20 cellular contexts compared by ENCODE assay signal in the genomic region with DNA sequence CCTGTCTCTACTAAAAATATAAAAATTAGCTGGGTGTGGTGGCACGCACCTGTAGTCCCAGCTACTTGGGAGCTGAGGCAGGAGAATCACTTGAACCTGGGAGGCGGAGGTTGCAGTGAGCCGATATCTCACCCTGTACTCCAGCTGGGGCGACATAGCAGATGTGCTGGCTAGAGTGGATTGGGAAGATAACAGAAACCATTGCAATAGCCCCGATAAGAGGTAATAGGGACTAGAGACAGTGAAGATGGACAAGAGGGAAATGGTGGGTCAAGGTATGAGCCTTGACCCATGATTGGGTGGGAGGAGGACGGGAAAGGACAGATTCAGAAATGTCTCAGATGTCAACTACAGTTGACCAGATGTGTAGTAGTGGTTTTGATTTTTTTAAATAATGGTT.
"Had no signal": no experiment of that assay in that cellular context is flagged by ENCODE, and none has a peak within 500 bp of the region (broad histone marks: within the 10 kb centered on the region; RNA-seq: fewer than 3 reads in every experiment).

No MANE protein-coding gene starts in this region.

- DNase-seq: activated CD4-positive, alpha-beta memory T cell treated with anti-CD3 and anti-CD28 coated beads for 36 hours; activated naive CD8-positive, alpha-beta T cell treated with anti-CD3 and anti-CD28 coated beads, Interleukin-2, amount 10 ng/mL, durations not matched to agents 7 days and 5 days; activated T-cell treated with anti-CD3 and anti-CD28 coated beads for 4 hours; amygdala; body of pancreas; dermis blood vessel endothelial cell; effector memory CD8-positive, alpha-beta T cell; left cardiac atrium; mucosa of descending colon; naive thymus-derived CD4-positive, alpha-beta T cell; stimulated activated CD4-positive, alpha-beta T cell treated with anti-CD3 and anti-CD28 coated beads, Interleukin-12 subunit alpha, Interleukin-12 subunit beta, amount 100 ng/mL, for 4 hours; stimulated activated CD4-positive, alpha-beta T cell treated with anti-CD3 and anti-CD28 coated beads, Interleukin-1b, Interleukin-23, amount 100 ng/mL, for 48 hours; transverse colon; uterus had no signal

- H3K4me1 Mint-ChIP-seq: activated naive CD8-positive, alpha-beta T cell treated with anti-CD3 and anti-CD28 coated beads, Interleukin-2, amount 10 ng/mL, durations not matched to agents 7 days and 5 days; neural progenitor cell had no signal

- H3K36me3 ChIP-seq: suprapubic skin, transverse colon, uterus had no signal

- H3K27ac Mint-ChIP-seq: activated CD4-positive, alpha-beta memory T cell treated with anti-CD3 and anti-CD28 coated beads for 36 hours; activated naive CD8-positive, alpha-beta T cell treated with anti-CD3 and anti-CD28 coated beads, Interleukin-2, amount 10 ng/mL, durations not matched to agents 7 days and 5 days; activated T-helper 1 cell treated with anti-CD3 and anti-CD28 coated beads, Interleukin-12 subunit alpha, Interleukin-12 subunit beta, Interleukin-2, Interleukin-4 antibody, amounts not matched to agents 30 ng/mL and 10 ng/mL and 1 ng/mL, durations not matched to agents 14 hours and 24 hours and 36 hours; effector memory CD8-positive, alpha-beta T cell; neural progenitor cell; stimulated activated naive CD8-positive, alpha-beta T cell treated with anti-CD3 and anti-CD28 coated beads, Interleukin-15, Interleukin-2, amounts not matched to agents 100 ng/mL and 50 ng/mL, for 24 hours had no signal

- H3K4me3 Mint-ChIP-seq: activated CD4-positive, alpha-beta memory T cell treated with anti-CD3 and anti-CD28 coated beads for 36 hours; activated naive CD8-positive, alpha-beta T cell treated with anti-CD3 and anti-CD28 coated beads, Interleukin-2, amount 10 ng/mL, durations not matched to agents 7 days and 5 days; activated T-helper 1 cell treated with anti-CD3 and anti-CD28 coated beads, Interleukin-12 subunit alpha, Interleukin-12 subunit beta, Interleukin-2, Interleukin-4 antibody, amounts not matched to agents 30 ng/mL and 10 ng/mL and 1 ng/mL, durations not matched to agents 14 hours and 24 hours and 36 hours; effector memory CD8-positive, alpha-beta T cell; naive thymus-derived CD4-positive, alpha-beta T cell; neural progenitor cell; stimulated activated naive CD8-positive, alpha-beta T cell treated with anti-CD3 and anti-CD28 coated beads, Interleukin-15, Interleukin-2, amounts not matched to agents 100 ng/mL and 50 ng/mL, for 24 hours had no signal

- H3K27me3 ChIP-seq: body of pancreas, neural progenitor cell, suprapubic skin, transverse colon, uterus had no signal

- H3K9ac ChIP-seq: neural progenitor cell had no signal

- H3K9me3 Mint-ChIP-seq: effector memory CD8-positive, alpha-beta T cell had no signal

- H3K4me2 ChIP-seq: neural progenitor cell had no signal

- H3K27me3 Mint-ChIP-seq: effector memory CD8-positive, alpha-beta T cell; progenitor cell of endocrine pancreas had no signal

- H3K9me3 ChIP-seq: body of pancreas, suprapubic skin, transverse colon, uterus had no signal

- ATAC-seq: body of pancreas; effector memory CD8-positive, alpha-beta T cell; left cardiac atrium; mucosa of descending colon; naive thymus-derived CD4-positive, alpha-beta T cell had no signal

- H3K4me3 ChIP-seq: body of pancreas, lung, mucosa of descending colon, neural progenitor cell, suprapubic skin, transverse colon, uterus had no signal

- H3K4me1 ChIP-seq: body of pancreas, uterus had no signal

- H3K27ac ChIP-seq: body of pancreas, neural progenitor cell, suprapubic skin, transverse colon, uterus had no signal
